10 cellular contexts compared by ENCODE assay signal in genomic region chr6:15364401-15365037, GRCh38.
DNase-seq lines count a peak whose midpoint lies in the region; ATAC-seq and TF ChIP-seq lines count a peak whose summit lies in the region.
"Had no signal": no experiment of that assay in that cellular context is flagged by ENCODE, and none has a peak within 500 bp of the region (broad histone marks: within the 10 kb centered on the region; RNA-seq: fewer than 3 reads in every experiment).

No MANE protein-coding gene starts in this region.

- H3F3A ChIP-seq in GM23248 (ENCODE audit: insufficient read depth), result 0 out of 2 replicates have a peak, but pooled peaks cover 9% of the 10 kb centered on the region

- no TSS peak for BruUV-seq in Calu3 (replicated peaks; lab: Mats Ljungman, UMichigan)

- DNase-seq in CD8-positive, alpha-beta T cell, result no peak
- no peak for DNase-seq in GM23248
- no peak for DNase-seq in WTC11 (ENCODE audit: low spot score)
- DNase-seq in Calu3, result no peak
- no peak for DNase-seq in activated CD4-positive, CD25-positive, alpha-beta regulatory T cell (lab: John Stamatoyannopoulos, UW)
- no peak for DNase-seq in MV-4-11 (lab: John Stamatoyannopoulos, UW)
- no peak for DNase-seq in activated T-cell treated with anti-CD3 and anti-CD28 coated beads, Interleukin-2, amount 50 U/mL, for 72 hours
- DNase-seq: effector memory CD8-positive, alpha-beta T cell had no signal

- H3K4me2 ChIP-seq in GM23248 (ENCODE audit: unreplicated experiment), result no peak overlapping the region

- no peak overlapping the region for H3K27ac ChIP-seq in CD8-positive, alpha-beta T cell (ENCODE audit: low read depth, low read length)
- H3K27ac ChIP-seq in GM23248, result peak overlapping the region; percentile 61

- POLR2A ChIA-PET in CD8-positive, alpha-beta T cell (lab: Charles Lee), result no interaction called here
- POLR2A ChIA-PET in WTC11 (lab: Charles Lee), result no interaction called here

- CTCF ChIA-PET in CD8-positive, alpha-beta T cell (lab: Charles Lee), result no interaction called here
- CTCF ChIA-PET in WTC11 (lab: Charles Lee) (no interaction called here), Calu3 (lab: Charles Lee) (no interaction called here)

- H3K4me3 ChIP-seq in CD8-positive, alpha-beta T cell (ENCODE audit: low read depth, low read length), result no peak overlapping the region
- H3K4me3 ChIP-seq in GM23248, result no peak overlapping the region

- no peaks in the 10 kb centered on the region for H3K9me3 ChIP-seq in CD8-positive, alpha-beta T cell (ENCODE audit: low read length)
- H3K9me3 ChIP-seq in GM23248 (ENCODE audit: low read depth), result no peaks in the 10 kb centered on the region

- H3K9me2 ChIP-seq in GM23248 (ENCODE audit: insufficient read depth), result no peaks in the 10 kb centered on the region

- H3K27me3 ChIP-seq in CD8-positive, alpha-beta T cell (ENCODE audit: insufficient read depth, low read length), result no peaks in the 10 kb centered on the region
- H3K27me3 ChIP-seq in GM23248 (replicated peaks; ENCODE audit: insufficient read depth), result no peaks in the 10 kb centered on the region

- in situ Hi-C loops in GM23248 (cut with MboI), result no loop called here

- no peak for TF ChIP-seq CTCF in CD8-positive, alpha-beta T cell (IDR thresholded peaks at IDR 0.05)
- TF ChIP-seq CTCF in WTC11 (IDR thresholded peaks at IDR 0.05) (no peak), nephron (IDR thresholded peaks at IDR 0.05; ENCODE audit: unreplicated experiment in 3 of 3) (no peak), Calu3 (IDR thresholded peaks at IDR 0.05; ENCODE audit: unreplicated experiment) (no peak)

- WGBS in GM23248 (ENCODE audit: low coverage in 1 of 2, low lambda C conversion rate in 2 of 2, missing lambda C conversion rate in 2 of 2), 2 experiments, result 82 to 85% methylated on average over 6 of the region's 6 CpGs

- no peak overlapping the region for H3K4me3 Mint-ChIP-seq in CD8-positive, alpha-beta T cell
- no peak overlapping the region; the same call in 1 of the 2 replicates for H3K4me3 Mint-ChIP-seq in WTC11
- no peak overlapping the region for H3K4me3 Mint-ChIP-seq in nephron
- no peak overlapping the region for H3K4me3 Mint-ChIP-seq in Calu3 (ENCODE audit: low read depth, unreplicated experiment)
- H3K4me3 Mint-ChIP-seq in activated T-cell treated with anti-CD3 and anti-CD28 coated beads, Interleukin-2, amount 50 U/mL, for 72 hours, result no peak overlapping the region

- no peaks in the 10 kb centered on the region for H3K27me3 Mint-ChIP-seq in CD8-positive, alpha-beta T cell (ENCODE audit: low read depth)
- H3K27me3 Mint-ChIP-seq in WTC11 (ENCODE audit: low read depth) (no peaks in the 10 kb centered on the region), nephron (ENCODE audit: low read depth) (no peaks in the 10 kb centered on the region), Calu3 (ENCODE audit: unreplicated experiment) (no peaks in the 10 kb centered on the region)
- no peaks in the 10 kb centered on the region for H3K27me3 Mint-ChIP-seq in activated T-cell treated with anti-CD3 and anti-CD28 coated beads, Interleukin-2, amount 50 U/mL, for 72 hours (ENCODE audit: low read depth)
- H3K27me3 Mint-ChIP-seq: effector memory CD8-positive, alpha-beta T cell had no signal

- H3K36me3 Mint-ChIP-seq in CD8-positive, alpha-beta T cell, result peaks cover 2% of the 10 kb centered on the region
- H3K36me3 Mint-ChIP-seq in WTC11 (no peaks in the 10 kb centered on the region), nephron (ENCODE audit: low read depth) (peaks cover 4% of the 10 kb centered on the region), Calu3 (ENCODE audit: insufficient read depth, unreplicated experiment) (no peaks in the 10 kb centered on the region)
- peaks cover 2 to 15% of the 10 kb centered on the region in 2 donors for H3K36me3 Mint-ChIP-seq in activated T-cell treated with anti-CD3 and anti-CD28 coated beads, Interleukin-2, amount 50 U/mL, for 72 hours (ENCODE audit: insufficient read depth in 2 of 2)

- H3K9me3 Mint-ChIP-seq in CD8-positive, alpha-beta T cell, result no peaks in the 10 kb centered on the region
- H3K9me3 Mint-ChIP-seq in WTC11 (no peaks in the 10 kb centered on the region), nephron (no peaks in the 10 kb centered on the region), Calu3 (ENCODE audit: low read depth, unreplicated experiment) (no peaks in the 10 kb centered on the region)
- no peaks in the 10 kb centered on the region for H3K9me3 Mint-ChIP-seq in activated T-cell treated with anti-CD3 and anti-CD28 coated beads, Interleukin-2, amount 50 U/mL, for 72 hours
- H3K9me3 Mint-ChIP-seq: activated T-helper 2 cell treated with anti-CD3 and anti-CD28 coated beads, Interferon-gamma antibody, Interleukin-2, Interleukin-4, amounts not matched to agents 10 μg/mL and 5 μg/mL and 100 μg/mL, durations not matched to agents 14 hours and 24 hours and 36 hours; effector memory CD8-positive, alpha-beta T cell had no signal

- no peak overlapping the region for H2AFZ ChIP-seq in GM23248

- peaks cover 45% of the 10 kb centered on the region for H3K4me1 ChIP-seq in CD8-positive, alpha-beta T cell (ENCODE audit: insufficient read depth, low read length)
- H3K4me1 ChIP-seq in GM23248 (ENCODE audit: insufficient read depth), result peaks cover 18% of the 10 kb centered on the region

- no peaks in the 10 kb centered on the region for H3K36me3 ChIP-seq in CD8-positive, alpha-beta T cell (ENCODE audit: insufficient read depth, low read length)
- H3K36me3 ChIP-seq in GM23248 (ENCODE audit: low read depth), result no peaks in the 10 kb centered on the region

- H3K27ac Mint-ChIP-seq in CD8-positive, alpha-beta T cell, result peak overlapping the region; percentile 69
- H3K27ac Mint-ChIP-seq in WTC11 (peak overlapping the region; percentile 23; the same call in 1 of the 2 replicates), nephron (peak overlapping the region in 2 of 3 experiments; percentile 3 to 75), Calu3 (ENCODE audit: unreplicated experiment) (no peak overlapping the region)
- no peak overlapping the region for H3K27ac Mint-ChIP-seq in activated T-cell treated with anti-CD3 and anti-CD28 coated beads, Interleukin-2, amount 50 U/mL, for 72 hours

- H3K79me2 ChIP-seq in GM23248 (ENCODE audit: insufficient read depth), result peaks cover 98% of the 10 kb centered on the region

- H3K9ac ChIP-seq in GM23248, result peak overlapping the region; percentile 56; the same call in 1 of the 2 replicates

- no peak for ATAC-seq in CD8-positive, alpha-beta T cell
- ATAC-seq in WTC11, result peak; percentile 13
- no peak for ATAC-seq in activated T-cell treated with anti-CD3 and anti-CD28 coated beads, Interleukin-2, amount 50 U/mL, for 72 hours (replicated peaks in 1 of 2)

- intact Hi-C loops in CD8-positive, alpha-beta T cell (cut with DNase I, micrococcal nuclease), result loop anchor here in 1 of 2 experiments (2.0 kb wide), 1 partner anchor 18 kb away; no protein-coding TSS in a partner anchor
- intact Hi-C loops in Calu3 (cut with micrococcal nuclease; ENCODE audit: unreplicated experiment), result loop anchor here (10.0 kb wide), 1 partner anchor 120 kb away; the partner anchor contains the start of gene JARID2

- peaks cover 46% of the 10 kb centered on the region for H3K4me1 Mint-ChIP-seq in CD8-positive, alpha-beta T cell (ENCODE audit: low read depth)
- peaks cover 7% of the 10 kb centered on the region for H3K4me1 Mint-ChIP-seq in WTC11
- H3K4me1 Mint-ChIP-seq in nephron, result peaks cover 23% of the 10 kb centered on the region
- peaks cover 24% of the 10 kb centered on the region for H3K4me1 Mint-ChIP-seq in Calu3 (ENCODE audit: low read depth, unreplicated experiment)
- peaks cover 7% of the 10 kb centered on the region for H3K4me1 Mint-ChIP-seq in activated T-cell treated with anti-CD3 and anti-CD28 coated beads, Interleukin-2, amount 50 U/mL, for 72 hours (ENCODE audit: low read depth)

- H4K20me1 ChIP-seq in GM23248 (ENCODE audit: insufficient read depth), result no peaks in the 10 kb centered on the region

TF ChIP-seq in WTC11, 78 proteins besides CTCF, POLR2A, EP300 and RAD21 (continues in another document):
- TF ChIP-seq, protein P1, sequence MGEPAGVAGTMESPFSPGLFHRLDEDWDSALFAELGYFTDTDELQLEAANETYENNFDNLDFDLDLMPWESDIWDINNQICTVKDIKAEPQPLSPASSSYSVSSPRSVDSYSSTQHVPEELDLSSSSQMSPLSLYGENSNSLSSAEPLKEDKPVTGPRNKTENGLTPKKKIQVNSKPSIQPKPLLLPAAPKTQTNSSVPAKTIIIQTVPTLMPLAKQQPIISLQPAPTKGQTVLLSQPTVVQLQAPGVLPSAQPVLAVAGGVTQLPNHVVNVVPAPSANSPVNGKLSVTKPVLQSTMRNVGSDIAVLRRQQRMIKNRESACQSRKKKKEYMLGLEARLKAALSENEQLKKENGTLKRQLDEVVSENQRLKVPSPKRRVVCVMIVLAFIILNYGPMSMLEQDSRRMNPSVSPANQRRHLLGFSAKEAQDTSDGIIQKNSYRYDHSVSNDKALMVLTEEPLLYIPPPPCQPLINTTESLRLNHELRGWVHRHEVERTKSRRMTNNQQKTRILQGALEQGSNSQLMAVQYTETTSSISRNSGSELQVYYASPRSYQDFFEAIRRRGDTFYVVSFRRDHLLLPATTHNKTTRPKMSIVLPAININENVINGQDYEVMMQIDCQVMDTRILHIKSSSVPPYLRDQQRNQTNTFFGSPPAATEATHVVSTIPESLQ (CRISPR knock-in tag; IDR thresholded peaks at IDR 0.05), result no peak
- TF ChIP-seq ZNF425 (CRISPR knock-in tag; conservative IDR thresholded peaks at IDR 0.05) (no peak), TEAD1 (CRISPR knock-in tag; IDR thresholded peaks at IDR 0.05) (no peak), EMX1 (CRISPR knock-in tag; IDR thresholded peaks at IDR 0.05) (no peak)
- TF ChIP-seq, protein P2, sequence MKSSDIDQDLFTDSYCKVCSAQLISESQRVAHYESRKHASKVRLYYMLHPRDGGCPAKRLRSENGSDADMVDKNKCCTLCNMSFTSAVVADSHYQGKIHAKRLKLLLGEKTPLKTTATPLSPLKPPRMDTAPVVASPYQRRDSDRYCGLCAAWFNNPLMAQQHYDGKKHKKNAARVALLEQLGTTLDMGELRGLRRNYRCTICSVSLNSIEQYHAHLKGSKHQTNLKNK (CRISPR knock-in tag; IDR thresholded peaks at IDR 0.05), result no peak

Comparison
In these comparisons a context has a peak if more than half of its experiments do, and no peak if none do; other contexts are left out.
1. H3K27ac Mint-ChIP-seq: peak in CD8-positive, alpha-beta T cell (single experiment), WTC11 (single experiment) and nephron (2 of 3); none in Calu3 (single experiment) and activated T-cell treated with anti-CD3 and anti-CD28 coated beads, Interleukin-2, amount 50 U/mL, for 72 hours (single experiment).